30 cellular contexts compared by ENCODE assay signal in the genomic region with DNA sequence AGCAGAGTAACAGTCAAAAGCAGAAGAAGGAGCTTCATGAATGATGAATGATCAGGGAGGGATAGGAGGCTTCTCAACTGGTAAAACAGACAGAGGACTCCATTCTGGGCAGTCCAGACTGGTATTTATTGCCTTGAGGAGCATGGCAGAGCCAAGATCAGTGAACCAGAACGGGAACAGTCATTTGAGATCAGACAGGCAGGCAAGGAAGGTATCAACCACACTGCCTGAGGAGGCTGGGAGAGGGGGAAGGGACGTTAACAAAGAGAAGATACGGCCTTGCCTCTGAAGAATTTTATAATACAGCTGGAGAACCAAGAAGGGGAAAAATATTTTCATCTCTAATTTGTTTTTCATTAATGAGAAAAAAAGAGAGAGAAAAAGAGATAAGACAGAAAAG. TPM values are rescaled to one million over a fixed set of nuclear protein-coding genes. Genes with fewer than 3 reads are reported as not detected.
"Had no signal": no experiment of that assay in that cellular context is flagged by ENCODE, and none has a peak within 500 bp of the region (broad histone marks: within the 10 kb centered on the region; RNA-seq: fewer than 3 reads in every experiment).

A gene with protein sequence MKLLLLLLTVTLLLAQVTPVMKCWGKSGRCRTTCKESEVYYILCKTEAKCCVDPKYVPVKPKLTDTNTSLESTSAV (minus strand): TSS at position 101 of the 400 bp plus-strand sequence. CDS start 63 bp downstream, at position 38.

- ATAC-seq: activated CD8-positive, alpha-beta T cell treated with anti-CD3 and anti-CD28 coated beads for 36 hours; activated naive CD8-positive, alpha-beta T cell treated with anti-CD3 and anti-CD28 coated beads, Interleukin-2, amount 50 U/mL, for 24 hours; activated T-cell treated with anti-CD3 and anti-CD28 coated beads, Interleukin-2, amount 50 U/mL, for 4 hours had no signal

- DNase-seq: activated B cell treated with CpG ODN at 0.5 μM for 24 hours; activated CD4-positive, alpha-beta memory T cell treated with anti-CD3 and anti-CD28 coated beads for 36 hours; activated CD4-positive, alpha-beta T cell treated with anti-CD3 and anti-CD28 coated beads for 4 hours; activated CD4-positive, alpha-beta T cell treated with anti-CD3 and anti-CD28 coated beads, Interleukin-2, amount 10 ng/mL, durations not matched to agents 24 days and 14 days; activated CD4-positive, alpha-beta T cell treated with anti-CD3 and anti-CD28 coated beads, Interleukin-2, amount 50 U/mL, for 1 hour; activated CD4-positive, alpha-beta T cell treated with anti-CD3 and anti-CD28 coated beads, Interleukin-2, amount 50 U/mL, for 4 hours; activated CD4-positive, CD25-positive, alpha-beta regulatory T cell treated with anti-CD3 and anti-CD28 coated beads, Interleukin-2, amount 50 U/mL, for 72 hours; activated CD8-positive, alpha-beta memory T cell treated with anti-CD3 and anti-CD28 coated beads, Interleukin-2, amount 50 U/mL, for 4 hours; activated CD8-positive, alpha-beta T cell treated with anti-CD3 and anti-CD28 coated beads for 36 hours; activated effector memory CD4-positive, alpha-beta T cell treated with Interleukin-2 at 50 U/mL for 16 hours; activated gamma-delta T cell; activated naive CD4-positive, alpha-beta T cell treated with anti-CD3 and anti-CD28 coated beads, Interleukin-2, amount 10 ng/mL, durations not matched to agents 7 days and 5 days; activated naive CD4-positive, alpha-beta T cell treated with Interleukin-2 at 50 U/mL for 16 hours; activated naive CD8-positive, alpha-beta T cell treated with anti-CD3 and anti-CD28 coated beads, Interleukin-2, amount 10 ng/mL, durations not matched to agents 7 days and 5 days; activated naive CD8-positive, alpha-beta T cell treated with anti-CD3 and anti-CD28 coated beads, Interleukin-2, amount 50 U/mL, for 24 hours; activated T-cell treated with anti-CD3 and anti-CD28 coated beads for 4 hours; activated T-cell treated with anti-CD3 and anti-CD28 coated beads, Interleukin-2, amount 50 U/mL, for 1 hour; activated T-cell treated with anti-CD3 and anti-CD28 coated beads, Interleukin-2, amount 50 U/mL, for 4 hours; amygdala; anterior cingulate cortex; central memory CD4-positive, alpha-beta T cell; T-helper 1 cell; T-helper 2 cell; T-helper 9 cell had no signal

- FAIRE-seq: TTC549 had no signal

RNA-seq across cellular contexts. Expression of the gene that starts here (rescaled TPM):
- total RNA-seq: activated B cell treated with CpG ODN at 0.5 μM for 24 hours; activated CD4-positive, alpha-beta memory T cell treated with anti-CD3 and anti-CD28 coated beads for 36 hours; activated CD4-positive, alpha-beta T cell treated with anti-CD3 and anti-CD28 coated beads, Interleukin-2, amount 10 ng/mL, durations not matched to agents 24 days and 14 days; activated CD8-positive, alpha-beta memory T cell treated with anti-CD3 and anti-CD28 coated beads for 36 hours; activated CD8-positive, alpha-beta T cell treated with anti-CD3 and anti-CD28 coated beads for 36 hours; activated naive CD8-positive, alpha-beta T cell treated with anti-CD3 and anti-CD28 coated beads, Interleukin-2, amount 10 ng/mL, durations not matched to agents 7 days and 5 days; activated T-cell treated with anti-CD3 and anti-CD28 coated beads, Interleukin-2, amount 50 U/mL, for 4 hours; activated T-helper 2 cell treated with anti-CD3 and anti-CD28 coated beads, Interferon-gamma antibody, Interleukin-2, Interleukin-4, amounts not matched to agents 10 μg/mL and 5 μg/mL and 100 μg/mL, durations not matched to agents 14 hours and 24 hours and 36 hours; ascending aorta; cardiac septum; cerebellum had no signal
